14 cellular contexts compared by ENCODE assay signal in the genomic region with DNA sequence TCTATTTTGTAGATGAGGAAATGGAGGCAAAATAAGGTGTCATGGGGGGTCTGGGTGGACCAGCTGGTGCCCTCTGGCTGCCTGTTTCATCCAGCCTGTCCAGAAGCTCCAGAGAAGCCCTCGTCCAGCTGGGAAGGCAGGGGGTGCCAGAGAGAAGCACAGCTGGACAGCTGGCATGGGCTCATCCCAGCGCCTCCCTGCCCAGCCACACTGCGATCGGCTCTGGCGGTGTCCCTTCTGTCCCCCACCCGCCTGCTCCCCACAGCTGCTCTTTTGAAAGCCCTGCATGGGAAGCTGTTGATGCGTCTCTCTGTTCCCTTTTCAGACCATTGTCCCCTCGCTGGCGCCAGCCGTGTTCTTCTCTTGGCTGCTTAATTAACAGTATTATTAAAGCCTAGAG.
DNase-seq lines count a peak whose midpoint lies in the region; ATAC-seq and TF ChIP-seq lines count a peak whose summit lies in the region.
"Had no signal": no experiment of that assay in that cellular context is flagged by ENCODE, and none has a peak within 500 bp of the region (broad histone marks: within the 10 kb centered on the region; RNA-seq: fewer than 3 reads in every experiment).

No MANE protein-coding gene starts in this region.

- TF ChIP-seq CTCF in psoas muscle (IDR thresholded peaks at IDR 0.05) (peak; percentile 53), GM10248 (IDR thresholded peaks at IDR 0.05; ENCODE audit: control extremely low read depth, extremely low read depth, low read depth, missing control alignments) (no peak)

- H3K4me1 ChIP-seq in psoas muscle: peaks cover 25% of the 10 kb centered on the region

- DNase-seq in G401 (ENCODE audit: low spot score): peak; percentile 3
- peak; percentile 24 for DNase-seq in NCI-H524 treated with DMSO at 0.1 percent for 48 hours (lab: John Stamatoyannopoulos, UW)
- peak; percentile 37 for DNase-seq in fibroblast of gingiva (ENCODE audit: low read depth)
- peak; percentile 59 to 81 for DNase-seq in psoas muscle
- no peak for DNase-seq in activated naive CD8-positive, alpha-beta T cell treated with anti-CD3 and anti-CD28 coated beads for 36 hours
- no peak for DNase-seq in activated gamma-delta T cell treated with Interleukin-2 at 50 U/mL for 16 hours
- no peak for DNase-seq in GM10248 (ENCODE audit: extremely low spot score)
- DNase-seq: activated naive CD4-positive, alpha-beta T cell; DMS79 treated with DMSO at 0.1 percent for 48 hours; effector memory CD8-positive, alpha-beta T cell; Kasumi-1; NCI-H82 had no signal

- H3K4me3 ChIP-seq in psoas muscle: peak overlapping the region; percentile 5

- ATAC-seq in psoas muscle (peak; percentile 52 to 60 (median 58)), HG03442 (IDR thresholded peaks at IDR 0.05; ENCODE audit: unreplicated experiment) (no peak)
- ATAC-seq: effector memory CD8-positive, alpha-beta T cell had no signal

- intact Hi-C loops in psoas muscle (cut with DNase I): loop anchor here (5.0 kb wide), 2 partner anchors 63 to 82 kb away; no protein-coding TSS in a partner anchor

- H3K9me3 Mint-ChIP-seq in activated naive CD8-positive, alpha-beta T cell treated with anti-CD3 and anti-CD28 coated beads for 36 hours: no peaks in the 10 kb centered on the region

- H3K27ac Mint-ChIP-seq in activated naive CD8-positive, alpha-beta T cell treated with anti-CD3 and anti-CD28 coated beads for 36 hours: no peak overlapping the region
- H3K27ac Mint-ChIP-seq: effector memory CD8-positive, alpha-beta T cell had no signal

- no peaks in the 10 kb centered on the region for H3K36me3 Mint-ChIP-seq in activated naive CD8-positive, alpha-beta T cell treated with anti-CD3 and anti-CD28 coated beads for 36 hours

- H3K27me3 ChIP-seq in psoas muscle (ENCODE audit: insufficient read depth in 3 of 3, low read length in 2 of 3): no peaks in the 10 kb centered on the region
- H3K27me3 ChIP-seq: neutrophil had no signal

- no peak overlapping the region for H3K4me3 Mint-ChIP-seq in activated naive CD8-positive, alpha-beta T cell treated with anti-CD3 and anti-CD28 coated beads for 36 hours
- H3K4me3 Mint-ChIP-seq: effector memory CD8-positive, alpha-beta T cell had no signal

- H3K27me3 Mint-ChIP-seq in activated naive CD8-positive, alpha-beta T cell treated with anti-CD3 and anti-CD28 coated beads for 36 hours: peaks cover 26% of the 10 kb centered on the region

- no peak overlapping the region for H3K27ac ChIP-seq in psoas muscle
- H3K27ac ChIP-seq: neutrophil had no signal

- POLR2A ChIA-PET in GM10248 (lab: Yijun Ruan, JAX): no interaction called here

- CTCF ChIA-PET in GM10248 (lab: Yijun Ruan, JAX): no interaction called here

- 16 to 27% (median 27%) methylated on average over 6 to 10 of the region's 10 CpGs for WGBS in psoas muscle, 3 donors

- H3K4me1 Mint-ChIP-seq in activated naive CD8-positive, alpha-beta T cell treated with anti-CD3 and anti-CD28 coated beads for 36 hours: no peaks in the 10 kb centered on the region

- no peaks in the 10 kb centered on the region for H3K9me3 ChIP-seq in psoas muscle
- H3K9me3 ChIP-seq: neutrophil had no signal

- no peaks in the 10 kb centered on the region for H3K36me3 ChIP-seq in psoas muscle (ENCODE audit: insufficient read depth in 1 of 2, low read depth in 1 of 2)
- H3K36me3 ChIP-seq: neutrophil had no signal

- in situ Hi-C loops in G401 (cut with HindIII; ENCODE audit: low sequenced_read_pairs): no loop called here

Comparison
In these comparisons a context has a peak if more than half of its experiments do, and no peak if none do; other contexts are left out.
1. DNase-seq: peak in G401 (single experiment), NCI-H524 treated with DMSO at 0.1 percent for 48 hours (single experiment), fibroblast of gingiva (single experiment) and psoas muscle (2 of 2); none in activated naive CD8-positive, alpha-beta T cell treated with anti-CD3 and anti-CD28 coated beads for 36 hours (single experiment), activated gamma-delta T cell treated with Interleukin-2 at 50 U/mL for 16 hours (single experiment) and GM10248 (single experiment).